ENCODE assay signal across 23 cellular contexts in the genomic region with DNA sequence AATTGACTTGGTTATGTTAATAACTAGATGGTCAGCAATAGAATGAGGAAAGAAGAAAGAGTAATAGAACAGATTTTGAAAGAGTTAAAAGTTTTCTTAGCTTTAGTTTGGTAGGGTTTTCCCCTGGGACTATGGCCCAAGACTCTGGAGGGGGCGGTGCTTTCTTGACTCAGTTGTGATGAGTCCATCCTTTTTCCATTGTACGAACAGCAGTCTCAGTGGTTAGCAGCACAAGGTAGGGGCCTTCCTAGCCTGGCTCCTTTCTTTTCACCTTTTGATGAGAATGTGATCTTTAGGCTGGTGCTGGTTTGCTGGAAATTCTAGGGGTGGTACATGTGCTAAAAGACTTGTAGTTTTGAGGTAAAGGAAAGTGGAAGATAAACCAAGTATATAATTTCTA. TPM values are rescaled to one million over a fixed set of nuclear protein-coding genes. Genes with fewer than 3 reads are reported as not detected.
DNase-seq lines count a peak whose midpoint lies in the region; TF ChIP-seq lines count a peak whose summit lies in the region.
"Had no signal": no experiment of that assay in that cellular context is flagged by ENCODE, and none has a peak within 500 bp of the region (broad histone marks: within the 10 kb centered on the region; RNA-seq: fewer than 3 reads in every experiment).

No MANE protein-coding gene starts in this region.

- H3K9me3 Mint-ChIP-seq in activated naive CD4-positive, alpha-beta T cell treated with anti-CD3 and anti-CD28 coated beads for 36 hours: peaks cover 26% of the 10 kb centered on the region
- peaks cover 60% of the 10 kb centered on the region for H3K9me3 Mint-ChIP-seq in activated naive CD4-positive, alpha-beta T cell treated with anti-CD3 and anti-CD28 coated beads, Interleukin-2, amount 10 ng/mL, durations not matched to agents 7 days and 5 days
- H3K9me3 Mint-ChIP-seq in stimulated activated naive CD8-positive, alpha-beta T cell treated with anti-CD3 and anti-CD28 coated beads, Interleukin-15, Interleukin-2, amounts not matched to agents 100 ng/mL and 50 ng/mL, for 24 hours: peaks cover 24% of the 10 kb centered on the region

- peaks cover 79% of the 10 kb centered on the region for H3K36me3 Mint-ChIP-seq in activated naive CD4-positive, alpha-beta T cell treated with anti-CD3 and anti-CD28 coated beads for 36 hours (ENCODE audit: low read depth)
- H3K36me3 Mint-ChIP-seq in activated naive CD4-positive, alpha-beta T cell treated with anti-CD3 and anti-CD28 coated beads, Interleukin-2, amount 10 ng/mL, durations not matched to agents 7 days and 5 days: peaks cover 83% of the 10 kb centered on the region
- H3K36me3 Mint-ChIP-seq in stimulated activated naive CD8-positive, alpha-beta T cell treated with anti-CD3 and anti-CD28 coated beads, Interleukin-15, Interleukin-2, amounts not matched to agents 100 ng/mL and 50 ng/mL, for 24 hours (ENCODE audit: low read depth): peaks cover 92% of the 10 kb centered on the region

- peak overlapping the region; percentile 77 for H3K27ac Mint-ChIP-seq in activated naive CD4-positive, alpha-beta T cell treated with anti-CD3 and anti-CD28 coated beads for 36 hours
- no peak overlapping the region for H3K27ac Mint-ChIP-seq in activated naive CD4-positive, alpha-beta T cell treated with anti-CD3 and anti-CD28 coated beads, Interleukin-2, amount 10 ng/mL, durations not matched to agents 7 days and 5 days
- H3K27ac Mint-ChIP-seq in stimulated activated naive CD8-positive, alpha-beta T cell treated with anti-CD3 and anti-CD28 coated beads, Interleukin-15, Interleukin-2, amounts not matched to agents 100 ng/mL and 50 ng/mL, for 24 hours: peak overlapping the region; percentile 80
- H3K27ac Mint-ChIP-seq: GM23338 had no signal

- no peak for TF ChIP-seq POLR2A in breast epithelium (IDR thresholded peaks at IDR 0.05)

- no peak overlapping the region for H3K4me3 ChIP-seq in breast epithelium
- H3K4me3 ChIP-seq in coronary artery: no peak overlapping the region
- H3K4me3 ChIP-seq: GM23338, heart right ventricle, pancreas, tibial nerve had no signal

- CTCF ChIA-PET in activated naive CD4-positive, alpha-beta T cell treated with anti-CD3 and anti-CD28 coated beads for 36 hours (lab: Charles Lee): interaction anchor here (0.6 kb wide), 1 partner anchor 39 kb away, joined by 3 read pairs; a partner anchor contains a TSS
- CTCF ChIA-PET in activated naive CD4-positive, alpha-beta T cell treated with anti-CD3 and anti-CD28 coated beads, Interleukin-2, amount 10 ng/mL, durations not matched to agents 7 days and 5 days (lab: Charles Lee): no interaction called here

- no peaks in the 10 kb centered on the region for H3K27me3 Mint-ChIP-seq in activated naive CD4-positive, alpha-beta T cell treated with anti-CD3 and anti-CD28 coated beads for 36 hours (ENCODE audit: low read depth)
- H3K27me3 Mint-ChIP-seq in activated naive CD4-positive, alpha-beta T cell treated with anti-CD3 and anti-CD28 coated beads, Interleukin-2, amount 10 ng/mL, durations not matched to agents 7 days and 5 days: no peaks in the 10 kb centered on the region
- H3K27me3 Mint-ChIP-seq in stimulated activated naive CD8-positive, alpha-beta T cell treated with anti-CD3 and anti-CD28 coated beads, Interleukin-15, Interleukin-2, amounts not matched to agents 100 ng/mL and 50 ng/mL, for 24 hours: no peaks in the 10 kb centered on the region
- H3K27me3 Mint-ChIP-seq: naive thymus-derived CD8-positive, alpha-beta T cell had no signal

- peaks cover 50% of the 10 kb centered on the region for H3K4me1 Mint-ChIP-seq in activated naive CD4-positive, alpha-beta T cell treated with anti-CD3 and anti-CD28 coated beads for 36 hours (ENCODE audit: low read depth)
- H3K4me1 Mint-ChIP-seq in activated naive CD4-positive, alpha-beta T cell treated with anti-CD3 and anti-CD28 coated beads, Interleukin-2, amount 10 ng/mL, durations not matched to agents 7 days and 5 days: peaks cover 15% of the 10 kb centered on the region
- H3K4me1 Mint-ChIP-seq in stimulated activated naive CD8-positive, alpha-beta T cell treated with anti-CD3 and anti-CD28 coated beads, Interleukin-15, Interleukin-2, amounts not matched to agents 100 ng/mL and 50 ng/mL, for 24 hours (ENCODE audit: low read depth): peaks cover 67% of the 10 kb centered on the region

- no peaks in the 10 kb centered on the region for H3K27me3 ChIP-seq in breast epithelium
- H3K27me3 ChIP-seq: heart right ventricle, pancreas, tibial nerve had no signal

- DNase-seq in activated naive CD4-positive, alpha-beta T cell treated with anti-CD3 and anti-CD28 coated beads for 36 hours: peak; percentile 79
- no peak for DNase-seq in activated naive CD4-positive, alpha-beta T cell treated with anti-CD3 and anti-CD28 coated beads, Interleukin-2, amount 10 ng/mL, durations not matched to agents 7 days and 5 days
- DNase-seq in activated T-cell treated with anti-CD3 and anti-CD28 coated beads, Interleukin-2, amount 50 U/mL, for 48 hours: peak; percentile 39 to 52
- DNase-seq in stimulated activated CD4-positive, alpha-beta T cell treated with anti-CD3 and anti-CD28 coated beads, Interleukin-1b, Interleukin-23, amount 100 ng/mL, for 48 hours: peak; percentile 52
- DNase-seq in breast epithelium (ENCODE audit: low spot score in 2 of 2) (no peak), substantia nigra (lab: John Stamatoyannopoulos, UW) (no peak), coronary artery (ENCODE audit: low spot score) (no peak)
- DNase-seq: activated CD4-positive, CD25-positive, alpha-beta regulatory T cell; anterior cingulate cortex; caudate nucleus; DMS79 treated with DMSO at 0.1 percent for 48 hours; heart right ventricle; MM.1S; naive thymus-derived CD8-positive, alpha-beta T cell; NCI-H1436; NCI-H2171 treated with DMSO at 0.1 percent for 48 hours; NCI-H526; pancreas; T1000 had no signal

- TF ChIP-seq CTCF in breast epithelium (IDR thresholded peaks at IDR 0.05) (no peak), coronary artery (IDR thresholded peaks at IDR 0.05) (no peak)

- H3K9me3 ChIP-seq in breast epithelium: no peaks in the 10 kb centered on the region
- H3K9me3 ChIP-seq: pancreas had no signal

- no peaks in the 10 kb centered on the region for H3K36me3 ChIP-seq in breast epithelium

- intact Hi-C loops in activated naive CD4-positive, alpha-beta T cell treated with anti-CD3 and anti-CD28 coated beads for 36 hours (cut with micrococcal nuclease): no loop called here
- intact Hi-C loops in breast epithelium (cut with DNase I; ENCODE audit: low total_unique reads): no loop called here

- H3K4me3 Mint-ChIP-seq in activated naive CD4-positive, alpha-beta T cell treated with anti-CD3 and anti-CD28 coated beads for 36 hours: no peak overlapping the region
- no peak overlapping the region for H3K4me3 Mint-ChIP-seq in activated naive CD4-positive, alpha-beta T cell treated with anti-CD3 and anti-CD28 coated beads, Interleukin-2, amount 10 ng/mL, durations not matched to agents 7 days and 5 days
- H3K4me3 Mint-ChIP-seq in stimulated activated naive CD8-positive, alpha-beta T cell treated with anti-CD3 and anti-CD28 coated beads, Interleukin-15, Interleukin-2, amounts not matched to agents 100 ng/mL and 50 ng/mL, for 24 hours: peak overlapping the region; percentile 37
- H3K4me3 Mint-ChIP-seq: GM23338 had no signal

- H3K27ac ChIP-seq in breast epithelium: no peak overlapping the region
- no peak overlapping the region for H3K27ac ChIP-seq in substantia nigra (ENCODE audit: low read depth, low read length, poor library complexity, severe bottlenecking)
- H3K27ac ChIP-seq in coronary artery: no peak overlapping the region
- H3K27ac ChIP-seq: heart right ventricle, pancreas, RWPE1, tibial nerve had no signal

- no peaks in the 10 kb centered on the region for H3K4me1 ChIP-seq in breast epithelium

RNA-seq across cellular contexts. Expression of a gene that starts 38.8 kb away (rescaled TPM):
- 10 to 100 TPM; 32.6 to 34.0 TPM for total RNA-seq in activated naive CD4-positive, alpha-beta T cell treated with anti-CD3 and anti-CD28 coated beads for 36 hours
- total RNA-seq in breast epithelium: 10 to 100 TPM; 35.2 to 57.8 (median 41.0) TPM

RNA-seq across cellular contexts. Expression of a gene that starts 49.9 kb away (rescaled TPM):
- total RNA-seq in activated naive CD4-positive, alpha-beta T cell treated with anti-CD3 and anti-CD28 coated beads for 36 hours: 1 to 10 TPM; 8.4 TPM
- total RNA-seq in breast epithelium: 10 to 100 TPM in 2 of 3 donors, 1 to 10 TPM in 1; 7.0 to 22.7 (median 14.7) TPM

Comparison
In these comparisons a context has a peak if more than half of its experiments do, and no peak if none do; other contexts are left out.
1. DNase-seq: peak in activated naive CD4-positive, alpha-beta T cell treated with anti-CD3 and anti-CD28 coated beads for 36 hours (single experiment), activated T-cell treated with anti-CD3 and anti-CD28 coated beads, Interleukin-2, amount 50 U/mL, for 48 hours (2 of 2) and stimulated activated CD4-positive, alpha-beta T cell treated with anti-CD3 and anti-CD28 coated beads, Interleukin-1b, Interleukin-23, amount 100 ng/mL, for 48 hours (single experiment); none in activated naive CD4-positive, alpha-beta T cell treated with anti-CD3 and anti-CD28 coated beads, Interleukin-2, amount 10 ng/mL, durations not matched to agents 7 days and 5 days (single experiment), breast epithelium (0 of 2), substantia nigra (0 of 49) and coronary artery (single experiment).